ENCODE assay signal across 16 cellular contexts in genomic region chr3:3081659-3082546, GRCh38. TPM values are rescaled to one million over a fixed set of nuclear protein-coding genes. Genes with fewer than 3 reads are reported as not detected.
DNase-seq lines count a peak whose midpoint lies in the region; ATAC-seq and TF ChIP-seq lines count a peak whose summit lies in the region.
"Had no signal": no experiment of that assay in that cellular context is flagged by ENCODE, and none has a peak within 500 bp of the region (broad histone marks: within the 10 kb centered on the region; RNA-seq: fewer than 3 reads in every experiment).

No MANE protein-coding gene starts in this region.

- H3K36me3 ChIP-seq in OCI-LY7 (ENCODE audit: insufficient read depth, low read length) = no peaks in the 10 kb centered on the region
- no peaks in the 10 kb centered on the region for H3K36me3 ChIP-seq in Caco-2 (ENCODE audit: control insufficient read depth, insufficient read depth, low read length)
- H3K36me3 ChIP-seq: breast epithelium had no signal

- no peak overlapping the region for H3K27ac Mint-ChIP-seq in Caco-2 (ENCODE audit: unreplicated experiment)
- no peak overlapping the region for H3K27ac Mint-ChIP-seq in stimulated activated naive CD8-positive, alpha-beta T cell treated with anti-CD3 and anti-CD28 coated beads, Interleukin-15, amount 100 ng/mL, for 72 hours
- H3K27ac Mint-ChIP-seq: CD4-positive, alpha-beta memory T cell had no signal

- intact Hi-C loops in OCI-LY7 (cut with micrococcal nuclease; ENCODE audit: unreplicated experiment) (no loop called here), Caco-2 (cut with micrococcal nuclease; ENCODE audit: unreplicated experiment) (no loop called here)

- CTCF ChIA-PET in OCI-LY7 (lab: Charles Lee; ENCODE audit: unreplicated experiment) = no interaction called here
- CTCF ChIA-PET in Caco-2 (lab: Charles Lee) = no interaction called here

- H3K9me3 Mint-ChIP-seq in Caco-2 (ENCODE audit: unreplicated experiment) = no peaks in the 10 kb centered on the region
- H3K9me3 Mint-ChIP-seq in stimulated activated naive CD8-positive, alpha-beta T cell treated with anti-CD3 and anti-CD28 coated beads, Interleukin-15, amount 100 ng/mL, for 72 hours = no peaks in the 10 kb centered on the region
- H3K9me3 Mint-ChIP-seq: activated T-cell treated with anti-CD3 and anti-CD28 coated beads, Interleukin-2, amount 50 U/mL, for 4 hours had no signal

- TF ChIP-seq CTCF in OCI-LY7 (conservative IDR thresholded peaks at IDR 0.05; ENCODE audit: low read length) (no peak), Caco-2 (IDR thresholded peaks at IDR 0.05; ENCODE audit: insufficient read depth in 1 of 2, low read depth in 1 of 2, low read length in 1 of 2, severe bottlenecking in 1 of 2, unreplicated experiment in 1 of 2) (no peak)

- H3K4me2 ChIP-seq in OCI-LY7 (ENCODE audit: low read length) = no peak overlapping the region

- no peaks in the 10 kb centered on the region for H3K79me2 ChIP-seq in OCI-LY7 (ENCODE audit: insufficient read depth, low read depth, low read length)

- H2AFZ ChIP-seq in OCI-LY7 (ENCODE audit: low read length) = no peak overlapping the region

- H3K4me3 Mint-ChIP-seq in Caco-2 (ENCODE audit: unreplicated experiment) = no peak overlapping the region
- no peak overlapping the region for H3K4me3 Mint-ChIP-seq in stimulated activated naive CD8-positive, alpha-beta T cell treated with anti-CD3 and anti-CD28 coated beads, Interleukin-15, amount 100 ng/mL, for 72 hours
- H3K4me3 Mint-ChIP-seq: activated T-cell treated with anti-CD3 and anti-CD28 coated beads, Interleukin-2, amount 50 U/mL, for 4 hours; CD4-positive, alpha-beta memory T cell had no signal

- no peak overlapping the region for H3K27ac ChIP-seq in OCI-LY7 (ENCODE audit: low read depth, low read length, poor library complexity, severe bottlenecking)
- H3K27ac ChIP-seq: breast epithelium, skin epidermis had no signal

- H3K36me3 Mint-ChIP-seq in Caco-2 (ENCODE audit: insufficient read depth, unreplicated experiment) = no peaks in the 10 kb centered on the region
- H3K36me3 Mint-ChIP-seq: CD4-positive, alpha-beta memory T cell had no signal

- no peaks in the 10 kb centered on the region for H3K27me3 ChIP-seq in Caco-2 (replicated peaks; ENCODE audit: control insufficient read depth, insufficient read depth, low read length)
- H3K27me3 ChIP-seq: breast epithelium had no signal

- H3K4me1 ChIP-seq in OCI-LY7 (ENCODE audit: insufficient read depth, low read length, poor library complexity, severe bottlenecking) (peaks cover 7% of the 10 kb centered on the region), Caco-2 (peaks cover 17% of the 10 kb centered on the region; the same call in 1 of the 2 replicates)
- H3K4me1 ChIP-seq: breast epithelium had no signal

- ATAC-seq in GM18868 (IDR thresholded peaks at IDR 0.05; ENCODE audit: unreplicated experiment) = peak; percentile 77
- ATAC-seq in GM21526 (IDR thresholded peaks at IDR 0.05; ENCODE audit: low FRiP score, unreplicated experiment) = peak; percentile 82
- ATAC-seq in HG03060 (IDR thresholded peaks at IDR 0.05; ENCODE audit: low read depth, unreplicated experiment) = peak; percentile 87
- ATAC-seq in stimulated activated naive CD8-positive, alpha-beta T cell treated with anti-CD3 and anti-CD28 coated beads, Interleukin-15, amount 100 ng/mL, for 72 hours = no peak
- ATAC-seq: activated T-cell treated with anti-CD3 and anti-CD28 coated beads, Interleukin-2, amount 50 U/mL, for 4 hours; Panc1 had no signal

- H4K20me1 ChIP-seq in OCI-LY7 (ENCODE audit: insufficient read depth, low read length) = no peaks in the 10 kb centered on the region

- no peak overlapping the region for H3K4me3 ChIP-seq in OCI-LY7 (ENCODE audit: low read depth, low read length, poor library complexity, severe bottlenecking)
- H3K4me3 ChIP-seq in Caco-2 (ENCODE audit: low read depth, low read length) = no peak overlapping the region
- H3K4me3 ChIP-seq: breast epithelium, skin epidermis had no signal

- BruUV-seq in OCI-LY7 (replicated peaks; lab: Mats Ljungman, UMichigan) = no TSS peak
- BruUV-seq in Caco-2 (replicated peaks; lab: Mats Ljungman, UMichigan) = no TSS peak

- peaks cover 7% of the 10 kb centered on the region for H3K4me1 Mint-ChIP-seq in Caco-2 (ENCODE audit: low read depth, unreplicated experiment)
- H3K4me1 Mint-ChIP-seq in stimulated activated naive CD8-positive, alpha-beta T cell treated with anti-CD3 and anti-CD28 coated beads, Interleukin-15, amount 100 ng/mL, for 72 hours = no peaks in the 10 kb centered on the region

- H3K9me3 ChIP-seq in OCI-LY7 (ENCODE audit: low read length) (no peaks in the 10 kb centered on the region), Caco-2 (no peaks in the 10 kb centered on the region)
- H3K9me3 ChIP-seq: breast epithelium had no signal

- POLR2A ChIA-PET in OCI-LY7 (lab: Charles Lee) (no interaction called here), Caco-2 (lab: Charles Lee) (no interaction called here)

- no peaks in the 10 kb centered on the region for H3K27me3 Mint-ChIP-seq in Caco-2 (ENCODE audit: insufficient read depth, unreplicated experiment)
- H3K27me3 Mint-ChIP-seq in stimulated activated naive CD8-positive, alpha-beta T cell treated with anti-CD3 and anti-CD28 coated beads, Interleukin-15, amount 100 ng/mL, for 72 hours = no peaks in the 10 kb centered on the region

- no peaks in the 10 kb centered on the region for H3K9me2 ChIP-seq in OCI-LY7 (ENCODE audit: insufficient read depth, low read length)

- DNase-seq in OCI-LY7 (ENCODE audit: low spot score) = peak; percentile 30
- no peak for DNase-seq in Caco-2
- DNase-seq in stimulated activated naive CD4-positive, alpha-beta T cell (lab: John Stamatoyannopoulos, UW) = no peak
- no peak for DNase-seq in stimulated activated naive CD8-positive, alpha-beta T cell treated with anti-CD3 and anti-CD28 coated beads, Interleukin-15, amount 100 ng/mL, for 72 hours
- DNase-seq in C1 segment of cervical spinal cord (lab: John Stamatoyannopoulos, UW) = no peak
- DNase-seq: activated T-cell treated with anti-CD3 and anti-CD28 coated beads, Interleukin-2, amount 50 U/mL, for 4 hours; CD4-positive, alpha-beta memory T cell; erythroblast; NCI-H1694 treated with DMSO at 0.1 percent for 48 hours had no signal

RNA-seq across cellular contexts. Expression of gene IL5RA, which starts 28.3 kb away (rescaled TPM):
- total RNA-seq in OCI-LY7 (2014; rRNA removed; shearing (Covaris generic)) = not detected in 2 replicates
- total RNA-seq in OCI-LY7 (2022) = not detected in 2 replicates
- total RNA-seq in Caco-2 (2022) = 0.09 and 0.23 TPM in 2 replicates
- total RNA-seq: myocyte had no signal

RNA-seq across cellular contexts. Expression of gene TRNT1, which starts 44.8 kb away (rescaled TPM):
- total RNA-seq in OCI-LY7 (2014; rRNA removed; shearing (Covaris generic)) = 46.5 and 64.4 TPM in 2 replicates
- total RNA-seq in OCI-LY7 (2022) = 50.2 and 58.6 TPM in 2 replicates
- 40.1 and 43.6 TPM in 2 replicates for total RNA-seq in Caco-2 (2022)
